In the genomic region with DNA sequence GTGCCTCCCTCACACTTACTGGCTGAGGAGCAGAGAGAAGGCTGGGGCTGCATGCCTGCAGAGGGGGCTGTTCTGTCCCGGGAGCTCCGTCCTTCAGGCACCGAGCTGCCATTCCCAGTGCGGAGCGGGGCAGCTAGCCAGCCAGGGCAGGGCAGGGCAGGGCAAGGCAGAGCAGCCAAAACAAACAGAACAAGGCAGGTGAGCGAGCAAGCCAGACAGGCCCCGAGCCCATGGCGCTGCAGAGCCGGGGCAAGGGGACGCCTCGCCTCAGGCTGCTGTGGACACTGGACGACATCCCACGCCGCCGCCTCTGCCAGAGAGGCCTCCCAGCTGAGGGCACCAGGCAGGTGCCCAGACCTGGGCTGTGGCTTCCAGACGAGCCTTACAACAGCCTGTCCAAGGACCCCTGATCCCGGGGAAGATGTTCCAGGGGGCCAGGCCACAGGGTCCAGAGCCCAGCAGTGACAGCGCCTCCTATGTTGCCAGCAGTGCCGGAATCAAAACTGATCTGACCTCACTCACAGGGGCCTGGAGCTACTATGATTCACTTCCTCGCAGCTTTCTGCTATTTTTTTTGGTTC, we compare ENCODE assay signal across 13 cellular contexts. TPM values are rescaled to one million over a fixed set of nuclear protein-coding genes. Genes with fewer than 3 reads are reported as not detected.
DNase-seq lines count a peak whose midpoint lies in the region; ATAC-seq and TF ChIP-seq lines count a peak whose summit lies in the region.
"Had no signal": no experiment of that assay in that cellular context is flagged by ENCODE, and none has a peak within 500 bp of the region (broad histone marks: within the 10 kb centered on the region; RNA-seq: fewer than 3 reads in every experiment).

No MANE protein-coding gene starts in this region.

- peaks cover 21% of the 10 kb centered on the region for H3K36me3 Mint-ChIP-seq in mesothelial cell of epicardium
- no peaks in the 10 kb centered on the region for H3K36me3 Mint-ChIP-seq in T-helper 17 cell (ENCODE audit: low read depth)

- H3K27ac Mint-ChIP-seq in mesothelial cell of epicardium = peak overlapping the region; percentile 35
- no peak overlapping the region for H3K27ac Mint-ChIP-seq in T-helper 17 cell

- 45 to 52% methylated on average over 20 of the region's 20 CpGs for WGBS in esophagus, 2 donors

- H3K27ac ChIP-seq in esophagus (ENCODE audit: low read depth in 2 of 2, low read length in 1 of 2) = peak overlapping the region; percentile 24 to 81
- H3K27ac ChIP-seq: testis had no signal

- no peaks in the 10 kb centered on the region for H3K27me3 ChIP-seq in esophagus (ENCODE audit: control insufficient read depth in 1 of 2, insufficient read depth in 2 of 2, low read length in 2 of 2)
- H3K27me3 ChIP-seq: testis had no signal

- H3K9me3 ChIP-seq in esophagus (ENCODE audit: control insufficient read depth in 2 of 2, insufficient read depth in 1 of 2, low read depth in 1 of 2, low read length in 1 of 2) (no peaks in the 10 kb centered on the region), T-helper 17 cell (ENCODE audit: control insufficient read depth, low read length, poor library complexity, severe bottlenecking) (no peaks in the 10 kb centered on the region)
- H3K9me3 ChIP-seq: testis had no signal

- H3K4me3 Mint-ChIP-seq in mesothelial cell of epicardium (no peak overlapping the region), T-helper 17 cell (no peak overlapping the region)
- H3K4me3 Mint-ChIP-seq: central memory CD8-positive, alpha-beta T cell had no signal

- peaks cover 8 to 22% of the 10 kb centered on the region in 2 donors for H3K4me1 ChIP-seq in esophagus (ENCODE audit: control insufficient read depth in 2 of 2, insufficient read depth in 2 of 2, low read length in 1 of 2)
- H3K4me1 ChIP-seq: testis had no signal

- TF ChIP-seq CTCF in mesothelial cell of epicardium (IDR thresholded peaks at IDR 0.05; ENCODE audit: unreplicated experiment) = no peak

- peaks cover 6% of the 10 kb centered on the region for H3K4me1 Mint-ChIP-seq in mesothelial cell of epicardium
- peaks cover 10% of the 10 kb centered on the region for H3K4me1 Mint-ChIP-seq in T-helper 17 cell

- no peaks in the 10 kb centered on the region for H3K9me3 Mint-ChIP-seq in mesothelial cell of epicardium
- H3K9me3 Mint-ChIP-seq: central memory CD8-positive, alpha-beta T cell had no signal

- peaks cover 7 to 10% of the 10 kb centered on the region in 2 donors for H3K36me3 ChIP-seq in esophagus (ENCODE audit: control insufficient read depth in 2 of 2, insufficient read depth in 2 of 2, low read length in 1 of 2)

- DNase-seq in Right ventricle myocardium inferior (ENCODE audit: missing footprints) = no peak
- DNase-seq in cardiac septum (ENCODE audit: low spot score) = no peak
- no peak for DNase-seq in mesothelial cell of epicardium (ENCODE audit: low spot score in 2 of 2, unreplicated experiment in 2 of 2)
- no peak for DNase-seq in NCI-H187 treated with DMSO at 0.1 percent for 48 hours (lab: John Stamatoyannopoulos, UW)
- no peak for DNase-seq in T-helper 17 cell
- DNase-seq in glomerular visceral epithelial cell (ENCODE audit: extremely low spot score) = no peak
- DNase-seq: activated CD4-positive, alpha-beta T cell treated with anti-CD3 and anti-CD28 coated beads, Interleukin-2, amount 50 U/mL, for 4 hours; NCI-H1436; stimulated activated CD4-positive, alpha-beta T cell treated with anti-CD3 and anti-CD28 coated beads, Interleukin-15, amount 100 ng/mL, for 24 hours; testis had no signal

- ATAC-seq in Right ventricle myocardium inferior (peak; percentile 47), HG03196 (IDR thresholded peaks at IDR 0.05; ENCODE audit: unreplicated experiment) (no peak), T-helper 17 cell (no peak)

- intact Hi-C loops in Right ventricle myocardium inferior (cut with DNase I) (no loop called here), cardiac septum (cut with DNase I) (no loop called here)

- H3K27me3 Mint-ChIP-seq in mesothelial cell of epicardium (ENCODE audit: low read depth) (no peaks in the 10 kb centered on the region), T-helper 17 cell (no peaks in the 10 kb centered on the region)
- H3K27me3 Mint-ChIP-seq: central memory CD8-positive, alpha-beta T cell had no signal

- H3K4me3 ChIP-seq in esophagus (ENCODE audit: low read depth in 1 of 2, low read length in 2 of 2) = no peak overlapping the region
- H3K4me3 ChIP-seq: testis had no signal

RNA-seq across cellular contexts. Expression of gene NDST2, which starts 8.2 kb away (rescaled TPM):
- 10.5 TPM for total RNA-seq in Right ventricle myocardium inferior
- total RNA-seq in cardiac septum = 16.0 TPM
- polyA plus RNA-seq in esophagus = 10 to 100 TPM; 13.5 to 14.9 TPM
- total RNA-seq in mesothelial cell of epicardium = 37.2 to 40.8 TPM (median 38.7 TPM) in 3 replicates
- total RNA-seq in T-helper 17 cell = 10 to 100 TPM; 80.6 to 80.9 TPM

RNA-seq across cellular contexts. Expression of gene ZSWIM8, which starts 34.2 kb away (rescaled TPM):
- 45.3 TPM for total RNA-seq in Right ventricle myocardium inferior
- 57.1 TPM for total RNA-seq in cardiac septum
- 100 to 1,000 TPM; 109 to 156 TPM for polyA plus RNA-seq in esophagus
- total RNA-seq in mesothelial cell of epicardium = 121 to 131 TPM (median 122 TPM) in 3 replicates
- total RNA-seq in T-helper 17 cell = 10 to 100 TPM; 71.7 to 74.7 TPM

RNA-seq across cellular contexts. Expression of gene CHCHD1, which starts 37.8 kb away (rescaled TPM):
- total RNA-seq in Right ventricle myocardium inferior (30.8 TPM), cardiac septum (19.5 TPM), mesothelial cell of epicardium (21.0 to 23.5 TPM (median 23.1 TPM) in 3 replicates), T-helper 17 cell (1 to 10 TPM; 6.6 to 7.6 TPM)
- 10 to 100 TPM; 53.5 to 63.5 TPM for polyA plus RNA-seq in esophagus

RNA-seq across cellular contexts. Expression of gene CAMK2G, which starts 54.8 kb away (rescaled TPM):
- total RNA-seq in Right ventricle myocardium inferior = 11.7 TPM
- 12.7 TPM for total RNA-seq in cardiac septum
- polyA plus RNA-seq in esophagus = 10 to 100 TPM; 16.1 to 25.3 TPM
- total RNA-seq in mesothelial cell of epicardium = 27.3 to 28.3 TPM (median 27.8 TPM) in 3 replicates
- 10 to 100 TPM; 52.6 to 59.6 TPM for total RNA-seq in T-helper 17 cell
